In the genomic region with DNA sequence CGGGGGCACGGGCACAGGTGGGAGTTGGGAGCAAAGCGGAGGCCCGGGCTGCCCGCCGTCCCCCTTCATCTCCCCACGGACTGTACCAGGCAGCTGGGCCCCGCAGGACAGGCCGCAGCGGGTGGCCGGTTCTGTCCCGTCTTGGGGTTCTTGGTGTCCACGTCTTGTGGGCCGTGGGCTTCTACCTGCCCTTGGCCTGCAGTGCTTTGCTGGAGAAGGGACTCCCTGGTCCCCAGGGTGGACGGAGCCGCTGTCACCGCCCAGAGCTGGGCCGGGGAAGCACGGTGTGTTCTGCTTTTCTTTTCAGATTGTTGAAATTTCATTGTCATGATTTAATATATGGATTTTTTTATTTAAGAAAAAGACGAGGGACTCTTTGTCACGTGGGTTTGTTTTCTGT, we compare ENCODE assay signal across 1 cellular context.
TF ChIP-seq lines count a peak whose summit lies in the region.

No MANE protein-coding gene starts in this region.

TF ChIP-seq in HepG2, 621 proteins besides CTCF, POLR2A, EP300 and RAD21:
- no peak for TF ChIP-seq ZNF333 (CRISPR knock-in tag; IDR thresholded peaks at IDR 0.05; ENCODE audit: borderline replicate concordance)
- peak; percentile 88 for TF ChIP-seq AGO1 (IDR thresholded peaks at IDR 0.05; ENCODE audit: low read depth, low read length, poor library complexity, severe bottlenecking)
- TF ChIP-seq POLR2AphosphoS2 (IDR thresholded peaks at IDR 0.05; ENCODE audit: low read depth, low read length), result 0 out of 2 replicates have a peak, but pooled peaks have one; percentile 11
- TF ChIP-seq ZNF24 (IDR thresholded peaks at IDR 0.05), result no peak
- TF ChIP-seq U2AF1 (optimal IDR thresholded peaks at IDR 0.05; ENCODE audit: low read depth, low read length), result no peak
- TF ChIP-seq ZNF562 (CRISPR knock-in tag; IDR thresholded peaks at IDR 0.05; ENCODE audit: borderline replicate concordance), result no peak
- TF ChIP-seq KLF6 (CRISPR knock-in tag; IDR thresholded peaks at IDR 0.05), result no peak
- peak; percentile 94; the same call in 1 of the 2 replicates for TF ChIP-seq FIP1L1 (IDR thresholded peaks at IDR 0.05; ENCODE audit: borderline replicate concordance, insufficient read depth, low read depth, low read length)
- TF ChIP-seq ZNF326 (CRISPR knock-in tag; IDR thresholded peaks at IDR 0.05; ENCODE audit: borderline replicate concordance), result peak; percentile 88
- TF ChIP-seq SOX13 (IDR thresholded peaks at IDR 0.05), result no peak
- TF ChIP-seq SOX13 (CRISPR knock-in tag; conservative IDR thresholded peaks at IDR 0.05 in 1 of 2, IDR thresholded peaks at IDR 0.05 in 1 of 2), result no peak
- TF ChIP-seq LCORL (IDR thresholded peaks at IDR 0.05), result no peak
- TF ChIP-seq LCORL (CRISPR knock-in tag; IDR thresholded peaks at IDR 0.05), result no peak
- TF ChIP-seq TAF15 (IDR thresholded peaks at IDR 0.05; ENCODE audit: low read depth, low read length, poor library complexity, severe bottlenecking), result peak; percentile 38
- TF ChIP-seq SMC3 (IDR thresholded peaks at IDR 0.05; ENCODE audit: low read length), result no peak
- peak; percentile 28 for TF ChIP-seq AGO2 (optimal IDR thresholded peaks at IDR 0.05; ENCODE audit: low read depth, low read length)
- peak; percentile 37; the same call in 1 of the 2 replicates for TF ChIP-seq POLR2G (IDR thresholded peaks at IDR 0.05; ENCODE audit: low read depth, low read length)
- TF ChIP-seq HNRNPK (IDR thresholded peaks at IDR 0.05; ENCODE audit: low read depth, low read length, poor library complexity, severe bottlenecking), result no peak
- TF ChIP-seq, protein P1, sequence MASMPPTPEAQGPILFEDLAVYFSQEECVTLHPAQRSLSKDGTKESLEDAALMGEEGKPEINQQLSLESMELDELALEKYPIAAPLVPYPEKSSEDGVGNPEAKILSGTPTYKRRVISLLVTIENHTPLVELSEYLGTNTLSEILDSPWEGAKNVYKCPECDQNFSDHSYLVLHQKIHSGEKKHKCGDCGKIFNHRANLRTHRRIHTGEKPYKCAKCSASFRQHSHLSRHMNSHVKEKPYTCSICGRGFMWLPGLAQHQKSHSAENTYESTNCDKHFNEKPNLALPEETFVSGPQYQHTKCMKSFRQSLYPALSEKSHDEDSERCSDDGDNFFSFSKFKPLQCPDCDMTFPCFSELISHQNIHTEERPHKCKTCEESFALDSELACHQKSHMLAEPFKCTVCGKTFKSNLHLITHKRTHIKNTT (CRISPR knock-in tag; IDR thresholded peaks at IDR 0.05), result no peak
- no peak for TF ChIP-seq WIZ (CRISPR knock-in tag; IDR thresholded peaks at IDR 0.05)
- TF ChIP-seq FOSL1 (CRISPR knock-in tag; IDR thresholded peaks at IDR 0.05; ENCODE audit: borderline replicate concordance), result no peak
- TF ChIP-seq RBFOX2 (IDR thresholded peaks at IDR 0.05; ENCODE audit: low read depth, low read length), result peak; percentile 5; the same call in 1 of the 2 replicates
- TF ChIP-seq SETDB1 (CRISPR knock-in tag; IDR thresholded peaks at IDR 0.05; ENCODE audit: borderline replicate concordance), result no peak
